ENCODE assay signal across 8 cellular contexts in genomic region chr5:16552666-16553343, GRCh38.
DNase-seq lines count a peak whose midpoint lies in the region; ATAC-seq and TF ChIP-seq lines count a peak whose summit lies in the region.

No MANE protein-coding gene starts in this region.

- no peaks in the 10 kb centered on the region for H3K36me3 ChIP-seq in PC-9 (ENCODE audit: low read depth)

- H2AFZ ChIP-seq in PC-9 = no peak overlapping the region

- peak; percentile 78 for ATAC-seq in GM19467 (IDR thresholded peaks at IDR 0.05; ENCODE audit: unreplicated experiment)
- peak; percentile 82 for ATAC-seq in HG03460 (IDR thresholded peaks at IDR 0.05; ENCODE audit: unreplicated experiment)

- DNase-seq in DMS 273 (lab: John Stamatoyannopoulos, UW; ENCODE audit: unreplicated experiment) (peak; percentile 90), PC-9 (peak; percentile 68 to 87), globus pallidus (ENCODE audit: low spot score) (peak; percentile 84), posterior cingulate gyrus (peak; percentile 67 to 97 (median 84)), DMS79 (lab: John Stamatoyannopoulos, UW) (no peak)
- peak; percentile 75 for DNase-seq in activated effector memory CD4-positive, alpha-beta T cell treated with anti-CD3 and anti-CD28 coated beads, Interleukin-2, amount 50 U/mL, for 16 hours

- intact Hi-C loops in PC-9 (cut with micrococcal nuclease; ENCODE audit: unreplicated experiment) = loop anchor here (1.0 to 5.0 kb wide), 5 partner anchors 88 to 650 kb away; partner anchors contain the start of gene ZNF622
- intact Hi-C loops in posterior cingulate gyrus (cut with DNase I) = loop anchor here (1.0 kb wide), 1 partner anchor 63 kb away; no protein-coding TSS in a partner anchor

- H3K9me2 ChIP-seq in PC-9 (ENCODE audit: insufficient read depth) = no peaks in the 10 kb centered on the region

- peak; percentile 86 for TF ChIP-seq CTCF in PC-9 (conservative IDR thresholded peaks at IDR 0.05)

- no peaks in the 10 kb centered on the region for H3K79me2 ChIP-seq in PC-9 (ENCODE audit: low read depth)

- no peaks in the 10 kb centered on the region for H3K27me3 ChIP-seq in PC-9 (ENCODE audit: insufficient read depth, low read depth)

- no TSS peak for BruUV-seq in PC-9 (replicated peaks; lab: Mats Ljungman, UMichigan)

- H3K4me3 ChIP-seq in PC-9 = no peak overlapping the region

- no peak overlapping the region for H3K27ac ChIP-seq in PC-9

- no peaks in the 10 kb centered on the region for H3F3A ChIP-seq in PC-9 (ENCODE audit: insufficient read depth, low read depth)

- H4K20me1 ChIP-seq in PC-9 (ENCODE audit: insufficient read depth) = no peaks in the 10 kb centered on the region

- H3K4me1 ChIP-seq in PC-9 (replicated peaks; ENCODE audit: insufficient read depth) = no peaks in the 10 kb centered on the region

- POLR2A ChIA-PET in PC-9 (lab: Charles Lee; ENCODE audit: unreplicated experiment) = no interaction called here

- H3K9me3 ChIP-seq in PC-9 (ENCODE audit: insufficient read depth, low read depth) = no peaks in the 10 kb centered on the region

- CTCF ChIA-PET in PC-9 (lab: Charles Lee) = interaction anchor here (0.6 to 2.5 kb wide), 11 partner anchors 14 to 651 kb away, joined by 3 to 18 read pairs (median 4); no protein-coding TSS in a partner anchor

- H3K4me2 ChIP-seq in PC-9 = no peak overlapping the region
